Comparison of ENCODE assay signal across 1 cellular context in the genomic region with DNA sequence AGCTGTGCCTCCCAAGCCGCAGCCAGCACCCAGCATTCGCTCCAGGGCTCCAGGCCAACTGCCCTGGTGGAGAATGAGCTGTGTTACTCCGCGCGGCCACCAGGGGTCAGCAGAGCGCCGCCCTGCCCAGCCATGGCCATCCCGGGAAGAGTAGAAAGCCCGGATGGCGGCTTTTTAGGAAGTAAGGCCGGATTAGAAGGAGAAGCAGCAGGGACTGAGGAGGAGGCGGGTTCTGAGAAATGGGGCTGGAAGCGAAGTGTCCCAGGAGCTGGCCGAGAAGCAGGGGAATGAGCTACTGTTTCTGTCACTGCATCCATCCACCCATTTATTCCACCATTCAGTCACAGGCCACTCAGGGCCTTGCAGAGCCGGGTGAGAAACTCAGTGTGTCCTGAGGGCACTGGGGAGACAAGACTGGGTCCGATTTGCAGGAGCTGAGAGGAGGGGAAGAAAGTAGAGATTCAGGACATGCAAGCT.
TF ChIP-seq lines count a peak whose summit lies in the region.

No MANE protein-coding gene starts in this region.

TF ChIP-seq in H1, 55 proteins besides CTCF, POLR2A, EP300 and RAD21 (continued from another document):
- TF ChIP-seq TAF1 (IDR thresholded peaks at IDR 0.05; ENCODE audit: low read depth, low read length) (0 out of 2 replicates have a peak, but pooled peaks have one; percentile 44), ASH2L (IDR thresholded peaks at IDR 0.05; ENCODE audit: low read length) (no peak), SIX5 (IDR thresholded peaks at IDR 0.05; ENCODE audit: low read depth, low read length) (no peak), GTF2F1 (IDR thresholded peaks at IDR 0.05; ENCODE audit: borderline replicate concordance, low read depth, low read length) (peak; percentile 21; the same call in 1 of the 2 replicates), RXRA (IDR thresholded peaks at IDR 0.05; ENCODE audit: insufficient read depth, low read depth, low read length) (no peak), SRF (IDR thresholded peaks at IDR 0.05; ENCODE audit: low read depth, low read length) (0 out of 2 replicates have a peak, but pooled peaks have one; percentile 38), GABPA (IDR thresholded peaks at IDR 0.05; ENCODE audit: borderline replicate concordance, insufficient read depth, low read length) (0 out of 2 replicates have a peak, but pooled peaks have one; percentile 44), KDM1A (IDR thresholded peaks at IDR 0.05; ENCODE audit: borderline replicate concordance, low read length) (no peak), JUND (IDR thresholded peaks at IDR 0.05; ENCODE audit: low read length) (peak; percentile 35; the same call in 1 of the 2 replicates), YY1 (IDR thresholded peaks at IDR 0.05; ENCODE audit: low read depth, low read length) (peak; percentile 87), FOSL1 (IDR thresholded peaks at IDR 0.05; ENCODE audit: insufficient read depth, low read depth, low read length) (no peak), CREB1 (IDR thresholded peaks at IDR 0.05) (peak; percentile 16; the same call in 1 of the 2 replicates), BCL11A (IDR thresholded peaks at IDR 0.05; ENCODE audit: low read depth in 2 of 2, low read length in 2 of 2) (no peak), TCF12 (IDR thresholded peaks at IDR 0.05; ENCODE audit: low read depth, low read length) (0 out of 2 replicates have a peak, but pooled peaks have one; percentile 54)
- TF ChIP-seq, protein P1, sequence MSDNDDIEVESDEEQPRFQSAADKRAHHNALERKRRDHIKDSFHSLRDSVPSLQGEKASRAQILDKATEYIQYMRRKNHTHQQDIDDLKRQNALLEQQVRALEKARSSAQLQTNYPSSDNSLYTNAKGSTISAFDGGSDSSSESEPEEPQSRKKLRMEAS (IDR thresholded peaks at IDR 0.05): 0 out of 2 replicates have a peak, but pooled peaks have one; percentile 17
TF ChIP-seq in H1: peak in this region for 15.
